8 cellular contexts compared by ENCODE assay signal in the genomic region with DNA sequence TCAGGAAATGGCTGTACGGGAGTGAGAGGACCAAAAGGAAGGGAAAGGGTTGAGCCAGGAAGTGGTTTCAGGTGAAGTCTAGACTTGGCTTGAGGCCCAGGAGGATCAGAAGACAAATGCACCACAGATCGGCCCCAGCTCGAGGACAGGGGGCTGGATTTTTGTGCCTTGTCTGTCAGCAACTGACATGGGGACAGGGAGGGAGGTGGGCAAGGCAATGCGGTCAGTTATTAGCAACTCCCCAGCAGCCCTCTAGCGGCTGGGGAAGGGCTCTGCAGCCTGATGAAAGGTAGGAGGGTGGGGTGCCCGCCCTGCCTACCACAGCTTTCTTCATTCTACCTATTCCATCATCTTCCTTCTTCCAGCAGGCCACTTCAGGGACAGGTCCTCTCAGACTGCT. TPM values are rescaled to one million over a fixed set of nuclear protein-coding genes. Genes with fewer than 3 reads are reported as not detected.
DNase-seq lines count a peak whose midpoint lies in the region; ATAC-seq and TF ChIP-seq lines count a peak whose summit lies in the region.

No MANE protein-coding gene starts in this region.

- peaks cover 8% of the 10 kb centered on the region for H3K4me1 ChIP-seq in testis

- TF ChIP-seq POLR2A in testis (IDR thresholded peaks at IDR 0.05): no peak

- no peaks in the 10 kb centered on the region for H3K27me3 ChIP-seq in testis

- peak; percentile 56 for DNase-seq in activated CD8-positive, alpha-beta memory T cell treated with anti-CD3 and anti-CD28 coated beads, Interleukin-2, amount 50 U/mL, for 48 hours
- DNase-seq in activated CD8-positive, alpha-beta memory T cell treated with anti-CD3 and anti-CD28 coated beads for 24 hours: no peak
- DNase-seq in KBM-7 (peak; percentile 38), iPS-NIHi11 (ENCODE audit: low spot score) (peak; percentile 72), testis (peak; percentile 28)
- peak; percentile 15 for DNase-seq in activated naive CD4-positive, alpha-beta T cell treated with anti-CD3 and anti-CD28 coated beads, Interleukin-2, amount 50 U/mL, for 16 hours

- peak; percentile 82 for ATAC-seq in GM21528 (IDR thresholded peaks at IDR 0.05; ENCODE audit: low FRiP score, unreplicated experiment)
- ATAC-seq in HG03378 (IDR thresholded peaks at IDR 0.05; ENCODE audit: unreplicated experiment): no peak

- intact Hi-C loops in testis (cut with DNase I; ENCODE audit: low total_unique reads): no loop called here

- in situ Hi-C loops in KBM-7 (cut with MboI; ENCODE audit: low pct_unique_long_range_greater_than_20kb, low sequenced_read_pairs): loop anchor here (25.0 kb wide), 1 partner anchor 473 kb away; no protein-coding TSS in a partner anchor

- TF ChIP-seq CTCF in testis (IDR thresholded peaks at IDR 0.05): peak; percentile 10 to 60 (median 15)

- no peak overlapping the region for H3K4me3 ChIP-seq in testis

- H3K9me3 ChIP-seq in testis: no peaks in the 10 kb centered on the region

- 43 to 56% methylated on average over 6 of the region's 6 CpGs for WGBS in testis, 2 donors

- no peaks in the 10 kb centered on the region for H3K36me3 ChIP-seq in testis (ENCODE audit: low read depth, missing control alignments)

- H3K27ac ChIP-seq in testis: no peak overlapping the region

RNA-seq across cellular contexts. Expression of a gene that starts 50.0 kb away (rescaled TPM):
- total RNA-seq in testis: under 1 TPM; 0.43 to 0.71 TPM
- 0.90 TPM for polyA plus RNA-seq in testis (ENCODE audit: insufficient read depth, low read depth, low replicate concordance)
